Comparison of ENCODE assay signal across 7 cellular contexts in genomic region chr17:71592431-71592830, GRCh38.
"Had no signal": no experiment of that assay in that cellular context is flagged by ENCODE, and none has a peak within 500 bp of the region (broad histone marks: within the 10 kb centered on the region; RNA-seq: fewer than 3 reads in every experiment).

No MANE protein-coding gene starts in this region.

- H3K27me3 Mint-ChIP-seq: IgD-negative memory B cell had no signal

- FAIRE-seq: HepG2, HTR-8/SVneo, K562 had no signal

- H3K4me3 ChIP-seq: K562 had no signal

- H3K4me1 Mint-ChIP-seq: IgD-negative memory B cell had no signal

- H3K4me3 Mint-ChIP-seq: IgD-negative memory B cell had no signal

- H3K36me3 Mint-ChIP-seq: IgD-negative memory B cell had no signal

- H3K27ac Mint-ChIP-seq: IgD-negative memory B cell had no signal

- ATAC-seq: HepG2, K562 had no signal

- DNase-seq: KBM-7, KG1 had no signal

- H3K27ac ChIP-seq: HL-60 had no signal
